12 cellular contexts compared by ENCODE assay signal in genomic region chr15:74203914-74204431, GRCh38. TPM values are rescaled to one million over a fixed set of nuclear protein-coding genes. Genes with fewer than 3 reads are reported as not detected.
DNase-seq lines count a peak whose midpoint lies in the region; TF ChIP-seq lines count a peak whose summit lies in the region.
"Had no signal": no experiment of that assay in that cellular context is flagged by ENCODE, and none has a peak within 500 bp of the region (broad histone marks: within the 10 kb centered on the region; RNA-seq: fewer than 3 reads in every experiment).

No MANE protein-coding gene starts in this region.

- TF ChIP-seq CTCF in left ventricle myocardium inferior (IDR thresholded peaks at IDR 0.05; ENCODE audit: borderline replicate concordance), result no peak
- no peak for TF ChIP-seq CTCF in testis (IDR thresholded peaks at IDR 0.05)

- DNase-seq in NCI-H1436 (lab: John Stamatoyannopoulos, UW), result peak; percentile 38
- no peak for DNase-seq in NCI-H1436 treated with DMSO at 0.1 percent for 48 hours (lab: John Stamatoyannopoulos, UW)
- peak; percentile 74 for DNase-seq in SW480 (ENCODE audit: low spot score)
- DNase-seq in left ventricle myocardium inferior, result peak; percentile 25
- peak; percentile 73 for DNase-seq in testis
- DNase-seq in glomerular visceral epithelial cell (ENCODE audit: extremely low spot score), result no peak
- no peak for DNase-seq in cortex of kidney (lab: John Stamatoyannopoulos, UW)
- no peak for DNase-seq in activated naive CD8-positive, alpha-beta T cell treated with anti-CD3 and anti-CD28 coated beads for 36 hours
- DNase-seq: hippocampal formation; NCI-H187; stimulated activated naive CD4-positive, alpha-beta T cell treated with Interleukin-2 at 50 U/mL for 16 hours had no signal

- 59 to 62% methylated on average over 8 to 10 of the region's 10 CpGs for WGBS in testis, 2 donors

- H3K36me3 ChIP-seq in left ventricle myocardium inferior (no peaks in the 10 kb centered on the region), testis (ENCODE audit: low read depth, missing control alignments) (no peaks in the 10 kb centered on the region)

- no peaks in the 10 kb centered on the region for H3K4me1 Mint-ChIP-seq in activated naive CD8-positive, alpha-beta T cell treated with anti-CD3 and anti-CD28 coated beads for 36 hours

- H3K4me1 ChIP-seq in left ventricle myocardium inferior (peaks cover 29% of the 10 kb centered on the region), testis (peaks cover 64% of the 10 kb centered on the region)

- no peak overlapping the region for H3K4me3 Mint-ChIP-seq in activated naive CD8-positive, alpha-beta T cell treated with anti-CD3 and anti-CD28 coated beads for 36 hours

- TF ChIP-seq POLR2A in testis (IDR thresholded peaks at IDR 0.05), result no peak

- H3K27ac Mint-ChIP-seq in activated naive CD8-positive, alpha-beta T cell treated with anti-CD3 and anti-CD28 coated beads for 36 hours, result no peak overlapping the region

- no peaks in the 10 kb centered on the region for H3K36me3 Mint-ChIP-seq in activated naive CD8-positive, alpha-beta T cell treated with anti-CD3 and anti-CD28 coated beads for 36 hours

- no peaks in the 10 kb centered on the region for H3K9me3 Mint-ChIP-seq in activated naive CD8-positive, alpha-beta T cell treated with anti-CD3 and anti-CD28 coated beads for 36 hours

- H3K9me3 ChIP-seq in left ventricle myocardium inferior (replicated peaks), result no peaks in the 10 kb centered on the region
- no peaks in the 10 kb centered on the region for H3K9me3 ChIP-seq in testis

- no peaks in the 10 kb centered on the region for H3K27me3 ChIP-seq in left ventricle myocardium inferior (ENCODE audit: low read depth)
- no peaks in the 10 kb centered on the region for H3K27me3 ChIP-seq in testis

- H3K27ac ChIP-seq in left ventricle myocardium inferior (replicated peaks) (no peak overlapping the region), testis (no peak overlapping the region)
- H3K27ac ChIP-seq: VCaP had no signal

- intact Hi-C loops in left ventricle myocardium inferior (cut with micrococcal nuclease) (no loop called here), testis (cut with DNase I; ENCODE audit: low total_unique reads) (no loop called here)

- no peaks in the 10 kb centered on the region for H3K27me3 Mint-ChIP-seq in activated naive CD8-positive, alpha-beta T cell treated with anti-CD3 and anti-CD28 coated beads for 36 hours

- H3K4me3 ChIP-seq in left ventricle myocardium inferior (no peak overlapping the region), testis (no peak overlapping the region)

RNA-seq across cellular contexts. Expression of gene STRA6, which starts 1.4 kb away (rescaled TPM):
- not detected for total RNA-seq in left ventricle myocardium inferior
- 1 to 10 TPM; 4.1 to 9.3 TPM for total RNA-seq in testis
- 14.1 TPM for polyA plus RNA-seq in testis (ENCODE audit: insufficient read depth, low read depth, low replicate concordance)
- under 1 TPM; 0.25 to 0.28 TPM for total RNA-seq in activated naive CD8-positive, alpha-beta T cell treated with anti-CD3 and anti-CD28 coated beads for 36 hours

RNA-seq across cellular contexts. Expression of gene ISLR, which starts 30.5 kb away (rescaled TPM):
- total RNA-seq in left ventricle myocardium inferior (12.7 TPM), testis (10 to 100 TPM; 24.0 to 39.5 TPM)
- polyA plus RNA-seq in testis (ENCODE audit: insufficient read depth, low read depth, low replicate concordance), result 73.7 TPM
- not detected for total RNA-seq in activated naive CD8-positive, alpha-beta T cell treated with anti-CD3 and anti-CD28 coated beads for 36 hours

RNA-seq across cellular contexts. Expression of gene CCDC33, which starts 32.2 kb away (rescaled TPM):
- total RNA-seq in left ventricle myocardium inferior (0.11 TPM), testis (10 to 100 TPM; 11.6 to 18.5 TPM)
- polyA plus RNA-seq in testis (ENCODE audit: insufficient read depth, low read depth, low replicate concordance), result 41.3 TPM
- total RNA-seq in activated naive CD8-positive, alpha-beta T cell treated with anti-CD3 and anti-CD28 coated beads for 36 hours, result under 1 TPM in 1 of 2 experiments, not detected in 1; 0.20 TPM

Comparison
In these comparisons a context has a peak if more than half of its experiments do, and no peak if none do; other contexts are left out.
1. DNase-seq: peak in NCI-H1436 (single experiment), SW480 (single experiment), left ventricle myocardium inferior (single experiment) and testis (single experiment); none in NCI-H1436 treated with DMSO at 0.1 percent for 48 hours (single experiment), glomerular visceral epithelial cell (single experiment), cortex of kidney (single experiment) and activated naive CD8-positive, alpha-beta T cell treated with anti-CD3 and anti-CD28 coated beads for 36 hours (single experiment).
2. RNA of gene ISLR, which starts 30.5 kb away (total RNA-seq): 24.0 to 39.5 TPM in testis and 12.7 TPM in left ventricle myocardium inferior (single experiment); not detected in activated naive CD8-positive, alpha-beta T cell treated with anti-CD3 and anti-CD28 coated beads for 36 hours; every median in the first group is over 10 times any median in the second.
3. RNA of gene CCDC33, which starts 32.2 kb away (total RNA-seq): 11.6 to 18.5 TPM in testis; 0.20 TPM in activated naive CD8-positive, alpha-beta T cell treated with anti-CD3 and anti-CD28 coated beads for 36 hours and 0.11 TPM in left ventricle myocardium inferior (single experiment); every median in the first group is over 10 times any median in the second.